ENCODE assay signal across 9 cellular contexts in genomic region chr11:11171854-11172253, GRCh38.
DNase-seq lines count a peak whose midpoint lies in the region; ATAC-seq lines count a peak whose summit lies in the region.
"Had no signal": no experiment of that assay in that cellular context is flagged by ENCODE, and none has a peak within 500 bp of the region (broad histone marks: within the 10 kb centered on the region; RNA-seq: fewer than 3 reads in every experiment).

No MANE protein-coding gene starts in this region.

- peak; percentile 97 for ATAC-seq in HG02943 (IDR thresholded peaks at IDR 0.05; ENCODE audit: low read depth, unreplicated experiment)

- DNase-seq in activated gamma-delta T cell treated with Interleukin-2 at 50 U/mL for 16 hours, result peak; percentile 45
- DNase-seq in activated gamma-delta T cell (lab: John Stamatoyannopoulos, UW), result no peak
- DNase-seq in T-helper 9 cell, result peak; percentile 21
- DNase-seq in stimulated activated naive CD4-positive, alpha-beta T cell treated with Interleukin-2 at 50 U/mL for 16 hours (lab: John Stamatoyannopoulos, UW), result peak; percentile 26
- DNase-seq in SIG-M5 (lab: John Stamatoyannopoulos, UW), result no peak
- no peak for DNase-seq in NCI-H526 (lab: John Stamatoyannopoulos, UW)
- DNase-seq in OCI-M2 (lab: John Stamatoyannopoulos, UW; ENCODE audit: unreplicated experiment), result no peak
- DNase-seq: Peyer's patch had no signal

Comparison
In these comparisons a context has a peak if more than half of its experiments do, and no peak if none do; other contexts are left out.
1. DNase-seq: peak in activated gamma-delta T cell treated with Interleukin-2 at 50 U/mL for 16 hours (single experiment), T-helper 9 cell (single experiment) and stimulated activated naive CD4-positive, alpha-beta T cell treated with Interleukin-2 at 50 U/mL for 16 hours (single experiment); none in activated gamma-delta T cell (single experiment), SIG-M5 (single experiment), NCI-H526 (0 of 2) and OCI-M2 (single experiment).